Comparison of ENCODE assay signal across 10 cellular contexts in genomic region chr17:7263801-7264078, GRCh38. TPM values are rescaled to one million over a fixed set of nuclear protein-coding genes. Genes with fewer than 3 reads are reported as not detected.
DNase-seq lines count a peak whose midpoint lies in the region; ATAC-seq, FAIRE-seq and TF ChIP-seq lines count a peak whose summit lies in the region.
"Had no signal": no experiment of that assay in that cellular context is flagged by ENCODE, and none has a peak within 500 bp of the region (broad histone marks: within the 10 kb centered on the region; RNA-seq: fewer than 3 reads in every experiment).

No MANE protein-coding gene starts in this region.

- peak overlapping the region in 2 of 11 experiments; percentile 46 to 51; a peak in 2 of 22 replicates for H3K9ac ChIP-seq in BLaER1 treated with 17β-estradiol and CSF1 and Interleukin-3, amounts not matched to agents 10 nM and 100 nM

- H3K4me1 Mint-ChIP-seq in central memory CD8-positive, alpha-beta T cell = peaks cover 18% of the 10 kb centered on the region

- H3K4me3 ChIP-seq in BLaER1 treated with 17β-estradiol and CSF1 and Interleukin-3, amounts not matched to agents 10 nM and 100 nM = peak overlapping the region in 4 of 10 experiments; percentile 44 to 62 (median 56); a peak in 7 of 20 replicates
- no peak overlapping the region for H3K4me3 ChIP-seq in HEK293 (ENCODE audit: low read depth, low read length)
- no peak overlapping the region for H3K4me3 ChIP-seq in muscle layer of duodenum (ENCODE audit: low read depth in 1 of 2, low read length in 2 of 2)
- no peak overlapping the region for H3K4me3 ChIP-seq in lower leg skin (ENCODE audit: low read depth, poor library complexity, severe bottlenecking)
- H3K4me3 ChIP-seq: MG63 had no signal

- H3K36me3 Mint-ChIP-seq in central memory CD8-positive, alpha-beta T cell (ENCODE audit: insufficient read depth) = peaks cover 7% of the 10 kb centered on the region

- peaks cover 19 to 74% (median 44%) of the 10 kb centered on the region in 10 experiments for H3K4me1 ChIP-seq in BLaER1 treated with 17β-estradiol and CSF1 and Interleukin-3, amounts not matched to agents 10 nM and 100 nM
- H3K4me1 ChIP-seq in HEK293 (ENCODE audit: control insufficient read depth, insufficient read depth, low read length) (peaks cover 18% of the 10 kb centered on the region), muscle layer of duodenum (ENCODE audit: control insufficient read depth in 1 of 2, insufficient read depth in 2 of 2, low read length in 2 of 2) (peaks cover 0 to 32% of the 10 kb centered on the region in 2 donors)

- H3K27me3 Mint-ChIP-seq in central memory CD8-positive, alpha-beta T cell = peaks cover 34% of the 10 kb centered on the region

- TF ChIP-seq CTCF in HEK293 (tag by site-specific recombination; IDR thresholded peaks at IDR 0.05) (no peak), lower leg skin (IDR thresholded peaks at IDR 0.05) (no peak)

- H3K4me2 ChIP-seq in BLaER1 treated with 17β-estradiol and CSF1 and Interleukin-3, amounts not matched to agents 10 nM and 100 nM = peak overlapping the region in 8 of 11 experiments; percentile 61 to 100 (median 84); a peak in 16 of 22 replicates

- peaks cover 17 to 22% (median 19%) of the 10 kb centered on the region in 11 experiments for H3K36me3 ChIP-seq in BLaER1 treated with 17β-estradiol and CSF1 and Interleukin-3, amounts not matched to agents 10 nM and 100 nM
- H3K36me3 ChIP-seq in HEK293 (ENCODE audit: control insufficient read depth in 2 of 2, insufficient read depth in 1 of 2, low read length in 2 of 2) = peaks cover 0 to 18% of the 10 kb centered on the region in 2 experiments; a peak in 2 of 3 replicates
- peaks cover 9% of the 10 kb centered on the region in 2 donors for H3K36me3 ChIP-seq in muscle layer of duodenum (ENCODE audit: control insufficient read depth in 1 of 2, insufficient read depth in 2 of 2, low read length in 2 of 2)

- peak overlapping the region in 3 of 11 experiments; percentile 43 to 62 (median 52); a peak in 6 of 22 replicates for H3K27ac ChIP-seq in BLaER1 treated with 17β-estradiol and CSF1 and Interleukin-3, amounts not matched to agents 10 nM and 100 nM
- H3K27ac ChIP-seq in HEK293 (ENCODE audit: extremely low read depth, low read depth, low read length) (peak overlapping the region; percentile 80), muscle layer of duodenum (ENCODE audit: low read length) (peak overlapping the region; percentile 88)

- no peak for DNase-seq in central memory CD8-positive, alpha-beta T cell (ENCODE audit: low spot score in 2 of 2)
- DNase-seq in lower leg skin (ENCODE audit: low spot score in 2 of 2) (no peak), frontal cortex (ENCODE audit: low spot score in 2 of 2) (no peak), GM19238 (ENCODE audit: insufficient read length, low spot score) (no peak)
- DNase-seq in stimulated activated CD4-positive, alpha-beta T cell treated with anti-CD3 and anti-CD28 coated beads, Interleukin-1b, Interleukin-23, amount 100 ng/mL, for 48 hours = no peak

- no peak for ATAC-seq in central memory CD8-positive, alpha-beta T cell (replicated peaks; ENCODE audit: extremely low read depth, poor library complexity, severe bottlenecking)

- POLR2A ChIA-PET in HEK293 (lab: Yijun Ruan, JAX) = interaction anchor here (1.2 to 2.1 kb wide), 6 partner anchors 9 to 228 kb away, joined by 3 to 13 read pairs (median 6); partner anchors contain the start of genes ACADVL, CTDNEP1, DLG4 and DVL2

- peaks cover 27 to 75% (median 68%) of the 10 kb centered on the region in 11 experiments for H3K27me3 ChIP-seq in BLaER1 treated with 17β-estradiol and CSF1 and Interleukin-3, amounts not matched to agents 10 nM and 100 nM
- peaks cover 28% of the 10 kb centered on the region for H3K27me3 ChIP-seq in muscle layer of duodenum (ENCODE audit: low read depth, low read length)
- H3K27me3 ChIP-seq: MG63 had no signal

- CTCF ChIA-PET in HEK293 (lab: Yijun Ruan, JAX) = interaction anchor here (0.5 to 3.1 kb wide), 8 partner anchors 17 to 1658 kb away, joined by 3 to 24 read pairs (median 4); no protein-coding TSS in a partner anchor

- intact Hi-C loops in lower leg skin (cut with DNase I; ENCODE audit: low total_unique reads) = no loop called here

- 48 to 54% methylated on average over 4 of the region's 4 CpGs for WGBS in lower leg skin, 2 donors

- peak overlapping the region; percentile 77 for H3K4me3 Mint-ChIP-seq in central memory CD8-positive, alpha-beta T cell

- H3K27ac Mint-ChIP-seq in central memory CD8-positive, alpha-beta T cell (ENCODE audit: low read depth) = no peak overlapping the region

- H3K9me3 ChIP-seq in BLaER1 treated with 17β-estradiol and CSF1 and Interleukin-3, amounts not matched to agents 10 nM and 100 nM (replicated peaks in 1 of 11) = no peaks in the 10 kb centered on the region
- H3K9me3 ChIP-seq in HEK293 (ENCODE audit: control insufficient read depth, insufficient read depth, low read depth, low read length) (no peaks in the 10 kb centered on the region), muscle layer of duodenum (ENCODE audit: control insufficient read depth in 1 of 2, low read length in 2 of 2) (no peaks in the 10 kb centered on the region)
- H3K9me3 ChIP-seq: MG63 had no signal

- no peaks in the 10 kb centered on the region for H3K9me3 Mint-ChIP-seq in central memory CD8-positive, alpha-beta T cell

- no peak for FAIRE-seq in frontal cortex (lab: Jason Lieb, UNC)
- FAIRE-seq: D721Med had no signal

- H4K20me1 ChIP-seq in BLaER1 treated with 17β-estradiol and CSF1 and Interleukin-3, amounts not matched to agents 10 nM and 100 nM = peaks cover 0 to 33% (median 21%) of the 10 kb centered on the region in 11 experiments; a peak in 15 of 22 replicates

- TF ChIP-seq POLR2A in lower leg skin (IDR thresholded peaks at IDR 0.05) = no peak

TF ChIP-seq in HEK293, 187 proteins besides CTCF, POLR2A, EP300 and RAD21 (continues in another document):
- TF ChIP-seq REST (tag by site-specific recombination; IDR thresholded peaks at IDR 0.05) = no peak
- no peak for TF ChIP-seq ZBTB7A (tag by site-specific recombination; IDR thresholded peaks at IDR 0.05; ENCODE audit: low read depth)
- peak; percentile 60 for TF ChIP-seq PATZ1 (tag by site-specific recombination; IDR thresholded peaks at IDR 0.05)
- TF ChIP-seq KLF1 (tag by site-specific recombination; IDR thresholded peaks at IDR 0.05) = peak; percentile 84

RNA-seq across cellular contexts. Expression of gene CLDN7, which starts 1.5 kb away (rescaled TPM):
- total RNA-seq in lower leg skin (10 to 100 TPM in 3 of 4 donors, 1 to 10 TPM in 1; 6.7 to 25.6 (median 14.4) TPM), frontal cortex (0.82 TPM)

RNA-seq across cellular contexts. Expression of gene ELP5, which starts 11.7 kb away (rescaled TPM):
- 10 to 100 TPM; 10.8 to 20.6 (median 17.1) TPM for total RNA-seq in lower leg skin
- 26.9 TPM for total RNA-seq in frontal cortex

RNA-seq across cellular contexts. Expression of gene CTDNEP1, which starts 12.2 kb away (rescaled TPM):
- 10 to 100 TPM; 55.3 to 79.2 (median 70.4) TPM for total RNA-seq in lower leg skin
- total RNA-seq in frontal cortex = 18.8 TPM

RNA-seq across cellular contexts. Expression of gene SLC2A4, which starts 17.8 kb away (rescaled TPM):
- total RNA-seq in lower leg skin (10 to 100 TPM in 2 of 4 donors, 1 to 10 TPM in 2; 4.3 to 13.6 (median 8.4) TPM), frontal cortex (under 0.01 TPM)

RNA-seq across cellular contexts. Expression of gene GABARAP, which starts 21.5 kb away (rescaled TPM):
- total RNA-seq in lower leg skin (100 to 1,000 TPM; 253 to 667 (median 538) TPM), frontal cortex (108 TPM)
